5 cellular contexts compared by ENCODE assay signal in genomic region chr18:70577023-70577420, GRCh38.
"Had no signal": no experiment of that assay in that cellular context is flagged by ENCODE, and none has a peak within 500 bp of the region (broad histone marks: within the 10 kb centered on the region; RNA-seq: fewer than 3 reads in every experiment).

No MANE protein-coding gene starts in this region.

- ATAC-seq: GM23338 had no signal

- H3K4me3 Mint-ChIP-seq: GM23338, H9, IgD-negative memory B cell had no signal

- H3K4me3 ChIP-seq: GM23338 had no signal

- H3K27ac Mint-ChIP-seq: GM23338, H9, IgD-negative memory B cell had no signal

- H2AFZ ChIP-seq: GM23338 had no signal

- H3K4me1 Mint-ChIP-seq: GM23338, H9, IgD-negative memory B cell had no signal

- DNase-seq: H9, HCEC 1CT, KBM-7 had no signal

- H3K4me2 ChIP-seq: GM23338 had no signal

- H3K36me3 Mint-ChIP-seq: IgD-negative memory B cell had no signal
